Comparison of ENCODE assay signal across 31 cellular contexts in the genomic region with DNA sequence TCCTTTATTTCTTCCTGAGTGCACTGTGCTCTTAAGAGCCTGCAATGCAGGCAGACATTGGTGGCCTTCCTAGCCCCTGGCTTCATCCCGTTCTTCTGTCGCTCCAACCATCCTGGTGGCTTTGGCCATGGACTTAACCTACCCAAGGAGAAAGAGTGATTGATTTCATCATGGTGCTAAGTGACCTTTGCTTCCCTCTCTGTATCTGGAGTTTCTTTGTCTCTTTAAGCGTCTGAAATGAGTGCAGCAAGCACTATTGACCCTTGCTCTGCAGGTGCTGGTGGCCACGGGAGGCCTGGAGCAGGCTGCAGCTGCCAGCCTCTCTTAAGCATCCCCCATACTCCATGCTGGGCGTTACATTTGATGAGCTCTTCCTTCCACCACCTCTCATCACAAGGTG.
DNase-seq lines count a peak whose midpoint lies in the region; ATAC-seq, FAIRE-seq and TF ChIP-seq lines count a peak whose summit lies in the region.
"Had no signal": no experiment of that assay in that cellular context is flagged by ENCODE, and none has a peak within 500 bp of the region (broad histone marks: within the 10 kb centered on the region; RNA-seq: fewer than 3 reads in every experiment).

No MANE protein-coding gene starts in this region.

- H2AFZ ChIP-seq in HepG2 (ENCODE audit: low read length), result no peak overlapping the region

- H3K36me3 Mint-ChIP-seq in WTC11, result peaks cover 10% of the 10 kb centered on the region
- H3K36me3 Mint-ChIP-seq in nephron progenitor cell (ENCODE audit: low read depth), result no peaks in the 10 kb centered on the region
- H3K36me3 Mint-ChIP-seq: brain had no signal

- H3K9me3 Mint-ChIP-seq in WTC11 (0 out of 2 replicates have a peak, but pooled peaks cover 4% of the 10 kb centered on the region), nephron progenitor cell (peaks cover 9% of the 10 kb centered on the region)
- H3K9me3 Mint-ChIP-seq: activated T-helper 2 cell treated with anti-CD3 and anti-CD28 coated beads, Interferon-gamma antibody, Interleukin-2, Interleukin-4, amounts not matched to agents 10 μg/mL and 5 μg/mL and 100 μg/mL, durations not matched to agents 14 hours and 24 hours and 36 hours; CD8-positive, alpha-beta T cell; dendritic cell treated with granulocyte-macrophage colony-stimulating factor and Interleukin-4, amounts not matched to agents 40 ng/mL and 50 ng/mL, for 4 days; H9 had no signal

- H3K27me3 ChIP-seq in HepG2 (ENCODE audit: control insufficient read depth in 1 of 2, insufficient read depth in 2 of 2, low read length in 2 of 2) (peaks cover 2 to 14% of the 10 kb centered on the region in 2 experiments; a peak in 4 of 5 replicates), right lobe of liver (peaks cover 0 to 22% of the 10 kb centered on the region in 2 donors)
- H3K27me3 ChIP-seq: foreskin keratinocyte had no signal

- H3K79me2 ChIP-seq in HepG2 (ENCODE audit: insufficient read depth, low read length), result no peaks in the 10 kb centered on the region

- FAIRE-seq in HepG2 (lab: Jason Lieb, UNC), result no peak
- FAIRE-seq: endometrium, GM12878, kidney had no signal

- H3K9me3 ChIP-seq in HepG2 (ENCODE audit: low read length) (no peaks in the 10 kb centered on the region), right lobe of liver (no peaks in the 10 kb centered on the region)
- H3K9me3 ChIP-seq: esophagus squamous epithelium, heart left ventricle, suprapubic skin had no signal

- peak overlapping the region; percentile 27 for H3K4me3 Mint-ChIP-seq in WTC11
- peak overlapping the region; percentile 30 for H3K4me3 Mint-ChIP-seq in nephron progenitor cell
- H3K4me3 Mint-ChIP-seq: CD8-positive, alpha-beta T cell; dendritic cell treated with granulocyte-macrophage colony-stimulating factor and Interleukin-4, amounts not matched to agents 40 ng/mL and 50 ng/mL, for 4 days had no signal

- no peaks in the 10 kb centered on the region for H3K27me3 Mint-ChIP-seq in WTC11 (ENCODE audit: low read depth)
- peaks cover 72% of the 10 kb centered on the region for H3K27me3 Mint-ChIP-seq in nephron progenitor cell (ENCODE audit: low read depth, poor library complexity)

- H3K4me2 ChIP-seq in HepG2 (ENCODE audit: low read depth, low read length), result peak overlapping the region; percentile 55

- in situ Hi-C loops in HepG2 (cut with HindIII; ENCODE audit: extremely low pct_ligation_motif_present, low pct_unique_long_range_greater_than_20kb), result loop anchor here (10.0 kb wide), 1 partner anchor 158 kb away; no protein-coding TSS in a partner anchor

- H3K4me3 ChIP-seq in HepG2 (replicated peaks in 1 of 3; ENCODE audit: insufficient read depth in 1 of 3, low read depth in 2 of 3, low read length in 3 of 3), result no peak overlapping the region; a peak in 1 of 6 replicates
- H3K4me3 ChIP-seq in right lobe of liver, result no peak overlapping the region
- H3K4me3 ChIP-seq: esophagus squamous epithelium, GM12878, heart left ventricle, suprapubic skin had no signal

- intact Hi-C loops in HepG2 (cut with micrococcal nuclease; ENCODE audit: unreplicated experiment), result no loop called here
- intact Hi-C loops in right lobe of liver (cut with DNase I), result loop anchor here (10.0 kb wide), 2 partner anchors 68 to 158 kb away; no protein-coding TSS in a partner anchor

- 14% methylated on average over 5 of the region's 5 CpGs for WGBS in HepG2 (ENCODE audit: low lambda C conversion rate)
- WGBS in right lobe of liver (ENCODE audit: insufficient coverage, low coverage, low lambda C conversion rate, missing lambda C conversion rate), result 93% methylated on average over 2 of the region's 5 CpGs

- TF ChIP-seq CTCF in HepG2 (CRISPR knock-in tag; IDR thresholded peaks at IDR 0.05), result no peak
- TF ChIP-seq CTCF in right lobe of liver (IDR thresholded peaks at IDR 0.05), result no peak
- no peak for TF ChIP-seq CTCF in WTC11 (IDR thresholded peaks at IDR 0.05)
- no peak for TF ChIP-seq CTCF in nephron progenitor cell (IDR thresholded peaks at IDR 0.05)

- no peak overlapping the region for H3K27ac ChIP-seq in HepG2 (ENCODE audit: extremely low read length, insufficient read depth, low read length)
- H3K27ac ChIP-seq in right lobe of liver, result no peak overlapping the region
- H3K27ac ChIP-seq: esophagus squamous epithelium, foreskin keratinocyte, heart left ventricle, suprapubic skin, VCaP had no signal

- H3K4me1 ChIP-seq in HepG2 (ENCODE audit: insufficient read depth, low read length) (peaks cover 28% of the 10 kb centered on the region), right lobe of liver (peaks cover 0 to 8% (median 0%) of the 10 kb centered on the region in 4 donors)

- H4K20me1 ChIP-seq in HepG2 (ENCODE audit: insufficient read depth, low read length), result no peaks in the 10 kb centered on the region

- CTCF ChIA-PET in HepG2 (lab: Yijun Ruan, JAX; ENCODE audit: low intra/inter-chr PET ratio, low total read pairs), result no interaction called here
- CTCF ChIA-PET in WTC11 (lab: Charles Lee), result interaction anchor here (1.3 to 4.1 kb wide), 5 partner anchors 8 to 74 kb away, joined by 3 to 20 read pairs (median 4); no protein-coding TSS in a partner anchor

- POLR2A ChIA-PET in HepG2 (lab: Yijun Ruan, JAX), result no interaction called here
- POLR2A ChIA-PET in WTC11 (lab: Charles Lee), result no interaction called here

- H3K9ac ChIP-seq in HepG2 (ENCODE audit: insufficient read depth, low read depth, low read length), result no peak overlapping the region

- peak overlapping the region; percentile 47 for H3K27ac Mint-ChIP-seq in WTC11
- no peak overlapping the region for H3K27ac Mint-ChIP-seq in nephron progenitor cell
- H3K27ac Mint-ChIP-seq: activated T-helper 2 cell treated with anti-CD3 and anti-CD28 coated beads, Interferon-gamma antibody, Interleukin-2, Interleukin-4, amounts not matched to agents 10 μg/mL and 5 μg/mL and 100 μg/mL, durations not matched to agents 14 hours and 24 hours and 36 hours; CD8-positive, alpha-beta T cell; dendritic cell treated with granulocyte-macrophage colony-stimulating factor and Interleukin-4, amounts not matched to agents 40 ng/mL and 50 ng/mL, for 4 days; naive thymus-derived CD4-positive, alpha-beta T cell had no signal

- DNase-seq in HepG2 (ENCODE audit: low spot score) (peak; percentile 49), right lobe of liver (no peak), WTC11 (ENCODE audit: low spot score) (no peak), nephron progenitor cell (no peak), erythroblast (lab: John Stamatoyannopoulos, UW) (no peak), EL (no peak)
- DNase-seq: activated CD4-positive, alpha-beta T cell treated with anti-CD3 and anti-CD28 coated beads for 48 hours; activated naive CD4-positive, alpha-beta T cell treated with anti-CD3 and anti-CD28 coated beads, Interleukin-2, amount 50 U/mL, for 16 hours; activated T-cell treated with anti-CD3 and anti-CD28 coated beads for 4 hours; AML-193; CD8-positive, alpha-beta T cell; DMS 273 treated with DMSO at 0.1 percent for 48 hours; esophagus squamous epithelium; foreskin keratinocyte; H9; heart left ventricle; kidney; naive thymus-derived CD4-positive, alpha-beta T cell; NCI-H187; NCI-H2171; NCI-H526 treated with DMSO at 0.1 percent for 48 hours; stimulated activated naive CD4-positive, alpha-beta T cell; T1000 had no signal

- ATAC-seq in HepG2, result peak; percentile 58
- no peak for ATAC-seq in right lobe of liver
- no peak for ATAC-seq in WTC11
- ATAC-seq in HG02852 (IDR thresholded peaks at IDR 0.05; ENCODE audit: unreplicated experiment), result no peak
- ATAC-seq: CD8-positive, alpha-beta T cell; foreskin keratinocyte; GM12878; heart left ventricle; naive thymus-derived CD4-positive, alpha-beta T cell had no signal

- H3K4me1 Mint-ChIP-seq in WTC11, result peaks cover 51% of the 10 kb centered on the region
- H3K4me1 Mint-ChIP-seq in nephron progenitor cell, result peaks cover 11% of the 10 kb centered on the region

- TF ChIP-seq EP300 in HepG2 (IDR thresholded peaks at IDR 0.05; ENCODE audit: low read depth in 2 of 2, low read length in 2 of 2) (no peak), HepG2 (CRISPR knock-in tag; IDR thresholded peaks at IDR 0.05; ENCODE audit: borderline replicate concordance) (no peak)

- TF ChIP-seq POLR2A in HepG2 (IDR thresholded peaks at IDR 0.05; ENCODE audit: insufficient read depth in 1 of 2, low read depth in 2 of 2, low read length in 2 of 2), result no peak
- TF ChIP-seq POLR2A in right lobe of liver (IDR thresholded peaks at IDR 0.05), result no peak
- TF ChIP-seq POLR2A in erythroblast (IDR thresholded peaks at IDR 0.05; ENCODE audit: low read length), result no peak

- H3K36me3 ChIP-seq in HepG2 (replicated peaks in 1 of 2; ENCODE audit: control insufficient read depth in 1 of 2, insufficient read depth in 2 of 2, low read length in 2 of 2) (no peaks in the 10 kb centered on the region), right lobe of liver (no peaks in the 10 kb centered on the region)
- H3K36me3 ChIP-seq: esophagus squamous epithelium, heart left ventricle, suprapubic skin had no signal

- BruUV-seq in HepG2 (replicated peaks; lab: Mats Ljungman, UMichigan), result no TSS peak

- no peak for TF ChIP-seq RAD21 in HepG2 (CRISPR knock-in tag; IDR thresholded peaks at IDR 0.05)

TF ChIP-seq in HepG2, 621 proteins besides CTCF, POLR2A, EP300 and RAD21 (continues in another document):
- peak; percentile 32; the same call in 1 of the 2 replicates for TF ChIP-seq RXRA (CRISPR knock-in tag; IDR thresholded peaks at IDR 0.05)
- peak; percentile 15; the same call in 1 of the 2 replicates for TF ChIP-seq CEBPG (CRISPR knock-in tag; IDR thresholded peaks at IDR 0.05)
- TF ChIP-seq RARA (CRISPR knock-in tag; IDR thresholded peaks at IDR 0.05), result peak; percentile 49
- no peak for TF ChIP-seq MIER2 (CRISPR knock-in tag; IDR thresholded peaks at IDR 0.05)

TF ChIP-seq in WTC11, 78 proteins besides CTCF, POLR2A, EP300 and RAD21 (continues in another document):
- TF ChIP-seq, protein P1, sequence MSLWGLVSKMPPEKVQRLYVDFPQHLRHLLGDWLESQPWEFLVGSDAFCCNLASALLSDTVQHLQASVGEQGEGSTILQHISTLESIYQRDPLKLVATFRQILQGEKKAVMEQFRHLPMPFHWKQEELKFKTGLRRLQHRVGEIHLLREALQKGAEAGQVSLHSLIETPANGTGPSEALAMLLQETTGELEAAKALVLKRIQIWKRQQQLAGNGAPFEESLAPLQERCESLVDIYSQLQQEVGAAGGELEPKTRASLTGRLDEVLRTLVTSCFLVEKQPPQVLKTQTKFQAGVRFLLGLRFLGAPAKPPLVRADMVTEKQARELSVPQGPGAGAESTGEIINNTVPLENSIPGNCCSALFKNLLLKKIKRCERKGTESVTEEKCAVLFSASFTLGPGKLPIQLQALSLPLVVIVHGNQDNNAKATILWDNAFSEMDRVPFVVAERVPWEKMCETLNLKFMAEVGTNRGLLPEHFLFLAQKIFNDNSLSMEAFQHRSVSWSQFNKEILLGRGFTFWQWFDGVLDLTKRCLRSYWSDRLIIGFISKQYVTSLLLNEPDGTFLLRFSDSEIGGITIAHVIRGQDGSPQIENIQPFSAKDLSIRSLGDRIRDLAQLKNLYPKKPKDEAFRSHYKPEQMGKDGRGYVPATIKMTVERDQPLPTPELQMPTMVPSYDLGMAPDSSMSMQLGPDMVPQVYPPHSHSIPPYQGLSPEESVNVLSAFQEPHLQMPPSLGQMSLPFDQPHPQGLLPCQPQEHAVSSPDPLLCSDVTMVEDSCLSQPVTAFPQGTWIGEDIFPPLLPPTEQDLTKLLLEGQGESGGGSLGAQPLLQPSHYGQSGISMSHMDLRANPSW (CRISPR knock-in tag; conservative IDR thresholded peaks at IDR 0.05; ENCODE audit: low read depth), result no peak
- no peak for TF ChIP-seq SOX15 (CRISPR knock-in tag; IDR thresholded peaks at IDR 0.05)
